In genomic region chr1:33080885-33081553, GRCh38 we compare ENCODE assay signal across 8 cellular contexts. TPM values are rescaled to one million over a fixed set of nuclear protein-coding genes. Genes with fewer than 3 reads are reported as not detected.
DNase-seq lines count a peak whose midpoint lies in the region; ATAC-seq lines count a peak whose summit lies in the region.

Gene AZIN2 (plus strand): TSS chr1:33081153. CDS start chr1:33082250, 1,097 bp downstream.

- peak; percentile 96 for DNase-seq in CD1c-positive myeloid dendritic cell (ENCODE audit: extremely low spot score)
- DNase-seq in NCI-H82 (lab: John Stamatoyannopoulos, UW) = peak; percentile 99
- peak; percentile 99 for DNase-seq in activated CD8-positive, alpha-beta memory T cell treated with anti-CD3 and anti-CD28 coated beads for 24 hours
- peak; percentile 98 for DNase-seq in effector CD8-positive, alpha-beta T cell (lab: John Stamatoyannopoulos, UW)
- DNase-seq in lung microvascular endothelial cell (ENCODE audit: low read depth in 2 of 2) = peak; percentile 91 to 94
- peak; percentile 94 to 98 (median 95) for DNase-seq in stimulated activated CD4-positive, alpha-beta T cell treated with anti-CD3 and anti-CD28 coated beads, TNF-alpha, amount 100 ng/mL, for 24 hours (ENCODE audit: low read depth in 3 of 3)

- ATAC-seq in GM19438 (IDR thresholded peaks at IDR 0.05; ENCODE audit: low read depth, unreplicated experiment) (peak; percentile 92), HG03575 (IDR thresholded peaks at IDR 0.05; ENCODE audit: extremely low read depth, insufficient number of reproducible peaks, low FRiP score, unreplicated experiment) (peak; percentile 61)

RNA-seq across cellular contexts. Expression of gene AZIN2, which starts in this region (rescaled TPM):
- total RNA-seq in lung microvascular endothelial cell = 0.60 and 0.65 TPM in 2 replicates

Comparison
In these comparisons a context has a peak if more than half of its experiments do, and no peak if none do; other contexts are left out.
1. Peak in every context shown above with its lines: DNase-seq and ATAC-seq.
2. Peak in DNase-seq in lung microvascular endothelial cell; RNA of the gene not detected or under 1 TPM.